Comparison of ENCODE assay signal across 8 cellular contexts in genomic region chr4:108650212-108651067, GRCh38. TPM values are rescaled to one million over a fixed set of nuclear protein-coding genes. Genes with fewer than 3 reads are reported as not detected.
DNase-seq lines count a peak whose midpoint lies in the region; ATAC-seq and TF ChIP-seq lines count a peak whose summit lies in the region.

TSS of gene OSTC (plus strand) at chr4:108650599. CDS start at chr4:108650656, 57 bp downstream.

- no peaks in the 10 kb centered on the region for H3K9me2 ChIP-seq in SK-N-SH

- CTCF ChIA-PET in SK-N-SH (lab: Yijun Ruan, JAX), result interaction anchor here (0.6 to 1.3 kb wide), 2 partner anchors 594 to 631 kb away, joined by 3 to 6 read pairs; no protein-coding TSS in a partner anchor

- no peak for TF ChIP-seq CTCF in SK-N-SH (IDR thresholded peaks at IDR 0.05)
- no peak for TF ChIP-seq CTCF in gastroesophageal sphincter (IDR thresholded peaks at IDR 0.05)
- TF ChIP-seq CTCF in neutrophil (IDR thresholded peaks at IDR 0.05), result no peak

- TF ChIP-seq POLR2A in gastroesophageal sphincter (IDR thresholded peaks at IDR 0.05), result peak; percentile 35 to 60

- peaks cover 50% of the 10 kb centered on the region for H3K79me2 ChIP-seq in SK-N-SH (ENCODE audit: insufficient read depth)

- H3K27me3 ChIP-seq in SK-N-SH (ENCODE audit: insufficient read depth) (no peaks in the 10 kb centered on the region), gastroesophageal sphincter (no peaks in the 10 kb centered on the region), neutrophil (no peaks in the 10 kb centered on the region)

- H2AFZ ChIP-seq in SK-N-SH (ENCODE audit: low read depth), result peak within 1 kb of the TSS; percentile 91

- peaks cover 25% of the 10 kb centered on the region for H4K20me1 ChIP-seq in SK-N-SH (ENCODE audit: insufficient read depth)

- ATAC-seq in HG02571 (IDR thresholded peaks at IDR 0.05; ENCODE audit: unreplicated experiment), result peak; percentile 92
- peak; percentile 98 for ATAC-seq in gastroesophageal sphincter

- peak within 1 kb of the TSS; percentile 89 for H3K9ac ChIP-seq in SK-N-SH

- POLR2A ChIA-PET in SK-N-SH (lab: Yijun Ruan, JAX), result interaction anchor here (1.0 to 2.6 kb wide), 4 partner anchors 12 to 29 kb away, joined by 3 to 18 read pairs (median 6); partner anchors contain the start of gene RPL34

- no peak for TF ChIP-seq RAD21 in SK-N-SH (IDR thresholded peaks at IDR 0.05; ENCODE audit: low read length)

- peak within 1 kb of the TSS; percentile 80 to 96 for H3K4me3 ChIP-seq in SK-N-SH (ENCODE audit: low read depth in 2 of 2, low read length in 1 of 2)
- H3K4me3 ChIP-seq in gastroesophageal sphincter, result peak within 1 kb of the TSS; percentile 82 to 98
- peak within 1 kb of the TSS; percentile 71 to 82 for H3K4me3 ChIP-seq in neutrophil (ENCODE audit: low read depth in 1 of 2, low read length in 1 of 2)

- peaks cover 3 to 14% of the 10 kb centered on the region in 2 experiments for H3K36me3 ChIP-seq in SK-N-SH (replicated peaks in 1 of 2; ENCODE audit: control insufficient read depth in 1 of 2, insufficient read depth in 2 of 2, low read length in 1 of 2)
- H3K36me3 ChIP-seq in gastroesophageal sphincter, result peaks cover 0 to 1% of the 10 kb centered on the region in 2 donors
- no peaks in the 10 kb centered on the region for H3K36me3 ChIP-seq in neutrophil

- DNase-seq in GM04504 (ENCODE audit: low read depth) (peak; percentile 94), NCI-H1048 (lab: John Stamatoyannopoulos, UW) (peak; percentile 86), SK-N-SH (peak; percentile 86), substantia nigra (lab: John Stamatoyannopoulos, UW) (peak; percentile 54 to 97 (median 89))
- DNase-seq in activated naive CD4-positive, alpha-beta T cell treated with anti-CD3 and anti-CD28 coated beads, Interleukin-2, amount 50 U/mL, for 16 hours, result peak; percentile 93

- WGBS in SK-N-SH (ENCODE audit: low lambda C conversion rate), result under 1% methylated on average over 33 of the region's 46 CpGs
- WGBS in gastroesophageal sphincter (ENCODE audit: low coverage in 1 of 2), 2 donors, result 1% methylated on average over 19 to 31 of the region's 46 CpGs

- peak within 1 kb of the TSS; percentile 75 to 88 for H3K27ac ChIP-seq in SK-N-SH (ENCODE audit: low read depth in 2 of 2, low read length in 1 of 2)
- H3K27ac ChIP-seq in gastroesophageal sphincter, result peak within 1 kb of the TSS; percentile 74 to 90 (median 89)
- H3K27ac ChIP-seq in neutrophil, result peak within 1 kb of the TSS; percentile 78
- peak within 1 kb of the TSS; percentile 75 for H3K27ac ChIP-seq in substantia nigra (ENCODE audit: low read depth, low read length, poor library complexity, severe bottlenecking)

- peak within 1 kb of the TSS; percentile 72 for H3K4me2 ChIP-seq in SK-N-SH

- H3F3A ChIP-seq in SK-N-SH (replicated peaks; ENCODE audit: insufficient read depth), result peaks cover 14% of the 10 kb centered on the region

- no peak for TF ChIP-seq EP300 in SK-N-SH (IDR thresholded peaks at IDR 0.05; ENCODE audit: borderline replicate concordance in 1 of 2, low read depth in 1 of 2, low read length in 1 of 2)
- no peak for TF ChIP-seq EP300 in gastroesophageal sphincter (IDR thresholded peaks at IDR 0.05)

- H3K9me3 ChIP-seq in SK-N-SH (no peaks in the 10 kb centered on the region), gastroesophageal sphincter (no peaks in the 10 kb centered on the region), neutrophil (no peaks in the 10 kb centered on the region)

- H3K4me1 ChIP-seq in SK-N-SH (ENCODE audit: control insufficient read depth in 1 of 2, insufficient read depth in 2 of 2, low read depth in 1 of 2, low read length in 1 of 2) (peaks cover 6 to 8% of the 10 kb centered on the region in 2 experiments; a peak in 3 of 4 replicates), gastroesophageal sphincter (peaks cover 0 to 27% (median 4%) of the 10 kb centered on the region in 3 donors), neutrophil (ENCODE audit: control insufficient read depth in 1 of 2, insufficient read depth in 1 of 2, low read depth in 1 of 2, low read length in 1 of 2) (peaks cover 18 to 20% of the 10 kb centered on the region in 2 experiments)

TF ChIP-seq in SK-N-SH, 30 proteins besides CTCF, POLR2A, EP300 and RAD21:
- TF ChIP-seq GABPA (IDR thresholded peaks at IDR 0.05; ENCODE audit: low read depth), result peak; percentile 51
- peak; percentile 60; the same call in 1 of the 2 replicates for TF ChIP-seq SIN3A (IDR thresholded peaks at IDR 0.05; ENCODE audit: borderline replicate concordance, low read depth, low read length)
- TF ChIP-seq ELF1 (IDR thresholded peaks at IDR 0.05), result peak; percentile 74
- TF ChIP-seq MAX (IDR thresholded peaks at IDR 0.05; ENCODE audit: low read depth), result peak; percentile 93
- TF ChIP-seq YY1 (IDR thresholded peaks at IDR 0.05; ENCODE audit: low read depth), result peak; percentile 73
- peak; percentile 90 for TF ChIP-seq MXI1 (IDR thresholded peaks at IDR 0.05; ENCODE audit: low read depth, low read length)
- TF ChIP-seq CHD2 (IDR thresholded peaks at IDR 0.05; ENCODE audit: low read length, partially characterized antibody), result peak; percentile 23
- TF ChIP-seq TEAD4 (IDR thresholded peaks at IDR 0.05; ENCODE audit: borderline replicate concordance, insufficient read depth), result no peak
- peak; percentile 80 for TF ChIP-seq NRF1 (IDR thresholded peaks at IDR 0.05; ENCODE audit: low read depth, low read length)
- peak; percentile 45; the same call in 1 of the 2 replicates for TF ChIP-seq TAF1 (IDR thresholded peaks at IDR 0.05; ENCODE audit: borderline replicate concordance, low read depth, low read length)
- peak; percentile 77 for TF ChIP-seq RFX5 (IDR thresholded peaks at IDR 0.05; ENCODE audit: low read length)
- no peak for TF ChIP-seq RXRA (IDR thresholded peaks at IDR 0.05; ENCODE audit: borderline replicate concordance, low read depth)
- peak; percentile 87 for TF ChIP-seq POLR2AphosphoS5 (IDR thresholded peaks at IDR 0.05; ENCODE audit: low read depth, low read length)
- TF ChIP-seq MEF2A (IDR thresholded peaks at IDR 0.05; ENCODE audit: borderline replicate concordance, low read depth), result no peak
- TF ChIP-seq ZBTB33 (IDR thresholded peaks at IDR 0.05; ENCODE audit: borderline replicate concordance, low read depth), result no peak

RNA-seq across cellular contexts. Expression of gene OSTC, which starts in this region (rescaled TPM):
- 107 and 134 TPM in 2 replicates for polyA plus RNA-seq in SK-N-SH (2012; rRNA removed)
- polyA plus RNA-seq in SK-N-SH (2012; cell fraction: cytosol; rRNA removed), result 154 and 177 TPM in 2 replicates
- 20.1 and 41.9 TPM in 2 replicates for polyA plus RNA-seq in SK-N-SH (2012; cell fraction: nucleus; rRNA removed)
- 10 to 100 TPM; 30.9 to 62.1 (median 46.7) TPM for total RNA-seq in gastroesophageal sphincter

Comparison
In these comparisons a context has a peak if more than half of its experiments do, and no peak if none do; other contexts are left out.
1. Peak in every context shown above with its lines: DNase-seq, ATAC-seq, H3K4me3 ChIP-seq and H3K27ac ChIP-seq.